15 cellular contexts compared by ENCODE assay signal in the genomic region with DNA sequence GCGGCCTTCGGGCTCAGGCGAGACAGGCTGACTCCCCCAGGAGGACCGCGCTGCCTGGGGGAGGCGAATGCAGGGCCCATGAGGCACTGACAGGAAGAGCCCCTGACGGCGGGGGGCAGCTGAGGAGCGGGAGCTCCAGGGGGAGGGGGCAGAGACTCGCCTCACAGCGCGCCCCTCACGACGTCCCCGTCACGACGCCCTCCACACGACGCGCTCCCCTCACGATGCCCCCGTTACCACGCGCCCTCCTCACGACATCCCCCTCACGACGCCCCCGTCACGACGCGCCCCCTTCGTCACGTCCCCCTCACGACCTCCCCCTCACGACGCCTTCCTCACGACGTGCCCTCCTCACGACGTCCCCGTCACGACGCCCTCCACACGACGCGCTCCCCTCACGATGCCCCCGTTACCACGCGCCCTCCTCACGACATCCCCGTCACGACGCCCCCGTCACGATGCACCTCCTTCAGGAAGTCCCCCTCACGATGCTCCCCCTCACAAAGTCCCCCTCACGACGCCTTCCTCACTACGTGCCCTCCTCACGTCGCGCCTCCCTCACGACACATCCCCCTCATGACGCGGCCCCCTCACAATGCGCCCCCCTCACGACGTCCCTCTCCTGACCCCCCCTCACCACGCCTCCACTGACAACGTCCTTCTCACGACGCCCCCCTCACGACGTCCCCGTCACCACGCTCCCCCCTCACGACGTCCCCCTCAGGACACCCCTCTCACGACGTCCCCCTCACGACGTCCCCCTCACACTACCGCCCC.
DNase-seq lines count a peak whose midpoint lies in the region; ATAC-seq, FAIRE-seq and TF ChIP-seq lines count a peak whose summit lies in the region.
"Had no signal": no experiment of that assay in that cellular context is flagged by ENCODE, and none has a peak within 500 bp of the region (broad histone marks: within the 10 kb centered on the region; RNA-seq: fewer than 3 reads in every experiment).

No MANE protein-coding gene starts in this region.

- H3K9me3 Mint-ChIP-seq in activated T-helper 2 cell treated with anti-CD3 and anti-CD28 coated beads, Interferon-gamma antibody, Interleukin-2, Interleukin-4, amounts not matched to agents 10 μg/mL and 5 μg/mL and 100 μg/mL, durations not matched to agents 14 hours and 24 hours and 36 hours = no peaks in the 10 kb centered on the region
- H3K9me3 Mint-ChIP-seq: activated naive CD4-positive, alpha-beta T cell treated with anti-CD3 and anti-CD28 coated beads, Interleukin-2, amount 50 U/mL, for 72 hours; nephron had no signal

- no peaks in the 10 kb centered on the region for H3K4me1 ChIP-seq in RWPE2 (ENCODE audit: insufficient read depth, poor library complexity, severe bottlenecking)
- no peaks in the 10 kb centered on the region for H3K4me1 ChIP-seq in fibroblast of lung (ENCODE audit: control insufficient read depth, extremely low read depth, insufficient read depth, low read length)
- H3K4me1 ChIP-seq: BLaER1 had no signal

- H3K79me2 ChIP-seq in fibroblast of lung (ENCODE audit: control insufficient read depth, insufficient read depth, low read length) = no peaks in the 10 kb centered on the region

- H3K4me2 ChIP-seq in fibroblast of lung (ENCODE audit: extremely low read depth, insufficient read depth, low read length) = peak overlapping the region; percentile 49
- H3K4me2 ChIP-seq: BLaER1, KMS-11 had no signal

- peaks cover 34% of the 10 kb centered on the region for H3K27me3 ChIP-seq in AG04450 (ENCODE audit: control insufficient read depth, insufficient read depth, low read length)
- peaks cover 46% of the 10 kb centered on the region for H3K27me3 ChIP-seq in RWPE2 (ENCODE audit: insufficient read depth, poor library complexity, severe bottlenecking)
- peaks cover 12% of the 10 kb centered on the region for H3K27me3 ChIP-seq in fibroblast of lung (ENCODE audit: control insufficient read depth, insufficient read depth, low read length)
- H3K27me3 ChIP-seq: BLaER1 had no signal

- CTCF ChIA-PET in AG04450 (lab: Charles Lee) = no interaction called here

- peaks cover 19% of the 10 kb centered on the region; the same call in 1 of the 2 replicates for H3K9me3 ChIP-seq in AG04450 (ENCODE audit: control insufficient read depth, insufficient read depth, low read length)
- H3K9me3 ChIP-seq in RWPE2 (ENCODE audit: severe bottlenecking) = no peaks in the 10 kb centered on the region
- H3K9me3 ChIP-seq in fibroblast of lung (ENCODE audit: control insufficient read depth, insufficient read depth, low read depth, low read length) = no peaks in the 10 kb centered on the region

- no peak for ATAC-seq in RWPE2 (ENCODE audit: low read depth)
- ATAC-seq in HG02798 (IDR thresholded peaks at IDR 0.05; ENCODE audit: poor library complexity, unreplicated experiment) = no peak

- POLR2A ChIA-PET in AG04450 (lab: Yijun Ruan, JAX) = no interaction called here

- no peaks in the 10 kb centered on the region for H4K20me1 ChIP-seq in fibroblast of lung (ENCODE audit: control insufficient read depth, extremely low read depth, insufficient read depth, low read length)
- H4K20me1 ChIP-seq: BLaER1 had no signal

- no peak overlapping the region for H3K9ac ChIP-seq in fibroblast of lung (ENCODE audit: insufficient read depth, low read length)
- H3K9ac ChIP-seq: BLaER1, KMS-11 had no signal

- no peak for TF ChIP-seq CTCF in AG04450 (IDR thresholded peaks at IDR 0.05; ENCODE audit: low read depth, low read length)
- TF ChIP-seq CTCF in RWPE2 (IDR thresholded peaks at IDR 0.05; ENCODE audit: poor library complexity, severe bottlenecking) = no peak
- TF ChIP-seq CTCF in fibroblast of lung (conservative IDR thresholded peaks at IDR 0.05 in 1 of 2, IDR thresholded peaks at IDR 0.05 in 1 of 2; ENCODE audit: low read depth in 1 of 2, low read length in 2 of 2) = no peak
- no peak for TF ChIP-seq CTCF in retinal pigment epithelial cell (conservative IDR thresholded peaks at IDR 0.05; ENCODE audit: low read depth, low read length)

- DNase-seq in AG04450 (ENCODE audit: low read depth, low spot score) (no peak), RWPE2 (ENCODE audit: low spot score) (no peak), fibroblast of lung (ENCODE audit: low read depth in 2 of 2) (no peak), retinal pigment epithelial cell (ENCODE audit: low read depth) (no peak), HTR-8/SVneo (ENCODE audit: insufficient read length, low spot score) (no peak), iPS-NIHi11 (ENCODE audit: low spot score) (no peak)
- DNase-seq in activated T-helper 2 cell treated with anti-CD3 and anti-CD28 coated beads, Interferon-gamma antibody, Interleukin-2, Interleukin-4, amounts not matched to agents 10 μg/mL and 5 μg/mL and 100 μg/mL, durations not matched to agents 14 hours and 24 hours and 36 hours (ENCODE audit: low spot score) = no peak
- DNase-seq: cerebellar nuclear complex, small intestine had no signal

- peaks cover 36% of the 10 kb centered on the region for H3K27me3 Mint-ChIP-seq in activated T-helper 2 cell treated with anti-CD3 and anti-CD28 coated beads, Interferon-gamma antibody, Interleukin-2, Interleukin-4, amounts not matched to agents 10 μg/mL and 5 μg/mL and 100 μg/mL, durations not matched to agents 14 hours and 24 hours and 36 hours (ENCODE audit: low read depth)

- no peaks in the 10 kb centered on the region for H3K36me3 Mint-ChIP-seq in activated T-helper 2 cell treated with anti-CD3 and anti-CD28 coated beads, Interferon-gamma antibody, Interleukin-2, Interleukin-4, amounts not matched to agents 10 μg/mL and 5 μg/mL and 100 μg/mL, durations not matched to agents 14 hours and 24 hours and 36 hours (ENCODE audit: low read depth)
- H3K36me3 Mint-ChIP-seq: activated naive CD4-positive, alpha-beta T cell treated with anti-CD3 and anti-CD28 coated beads, Interleukin-2, amount 50 U/mL, for 72 hours had no signal

- H3K27ac Mint-ChIP-seq in activated T-helper 2 cell treated with anti-CD3 and anti-CD28 coated beads, Interferon-gamma antibody, Interleukin-2, Interleukin-4, amounts not matched to agents 10 μg/mL and 5 μg/mL and 100 μg/mL, durations not matched to agents 14 hours and 24 hours and 36 hours = no peak overlapping the region
- H3K27ac Mint-ChIP-seq: activated naive CD4-positive, alpha-beta T cell treated with anti-CD3 and anti-CD28 coated beads, Interleukin-2, amount 50 U/mL, for 72 hours; nephron had no signal

- FAIRE-seq in HTR-8/SVneo (lab: Jason Lieb, UNC) = no peak
- FAIRE-seq: small intestine had no signal

- H3K4me3 Mint-ChIP-seq in activated T-helper 2 cell treated with anti-CD3 and anti-CD28 coated beads, Interferon-gamma antibody, Interleukin-2, Interleukin-4, amounts not matched to agents 10 μg/mL and 5 μg/mL and 100 μg/mL, durations not matched to agents 14 hours and 24 hours and 36 hours (ENCODE audit: low read depth) = no peak overlapping the region
- H3K4me3 Mint-ChIP-seq: nephron had no signal

- H3K4me1 Mint-ChIP-seq in activated T-helper 2 cell treated with anti-CD3 and anti-CD28 coated beads, Interferon-gamma antibody, Interleukin-2, Interleukin-4, amounts not matched to agents 10 μg/mL and 5 μg/mL and 100 μg/mL, durations not matched to agents 14 hours and 24 hours and 36 hours (ENCODE audit: low read depth) = no peaks in the 10 kb centered on the region

- H3K36me3 ChIP-seq in RWPE2 (ENCODE audit: low read depth) = no peaks in the 10 kb centered on the region
- no peaks in the 10 kb centered on the region for H3K36me3 ChIP-seq in fibroblast of lung (ENCODE audit: control insufficient read depth, insufficient read depth, low read length)
- H3K36me3 ChIP-seq: BLaER1 had no signal

- H2AFZ ChIP-seq in fibroblast of lung (ENCODE audit: low read length) = no peak overlapping the region

- intact Hi-C loops in activated T-helper 2 cell treated with anti-CD3 and anti-CD28 coated beads, Interferon-gamma antibody, Interleukin-2, Interleukin-4, amounts not matched to agents 10 μg/mL and 5 μg/mL and 100 μg/mL, durations not matched to agents 14 hours and 24 hours and 36 hours (cut with micrococcal nuclease) = no loop called here

- H3K4me3 ChIP-seq in AG04450 (ENCODE audit: low read depth, low read length) (peak overlapping the region; percentile 47), RWPE2 (ENCODE audit: severe bottlenecking) (peak overlapping the region; percentile 8), fibroblast of lung (replicated peaks in 1 of 4; ENCODE audit: control extremely low read depth in 1 of 4, insufficient read depth in 1 of 4, low read depth in 3 of 4, low read length in 4 of 4) (peak overlapping the region in 2 of 4 experiments; percentile 28 to 37), retinal pigment epithelial cell (ENCODE audit: low read length) (peak overlapping the region; percentile 35)
- H3K4me3 ChIP-seq: BLaER1 had no signal

- H3K27ac ChIP-seq in AG04450 (ENCODE audit: low read depth, low read length) = no peak overlapping the region
- no peak overlapping the region for H3K27ac ChIP-seq in RWPE2 (ENCODE audit: poor library complexity, severe bottlenecking)
- no peak overlapping the region for H3K27ac ChIP-seq in fibroblast of lung (ENCODE audit: insufficient read depth, low read length)
- H3K27ac ChIP-seq: BLaER1, epithelial cell of prostate, KMS-11 had no signal
